ENCODE assay signal across 9 cellular contexts in genomic region chr10:119370046-119370770, GRCh38.
DNase-seq lines count a peak whose midpoint lies in the region; ATAC-seq and TF ChIP-seq lines count a peak whose summit lies in the region.
"Had no signal": no experiment of that assay in that cellular context is flagged by ENCODE, and none has a peak within 500 bp of the region (broad histone marks: within the 10 kb centered on the region; RNA-seq: fewer than 3 reads in every experiment).

No MANE protein-coding gene starts in this region.

- TF ChIP-seq POLR2A in breast epithelium (IDR thresholded peaks at IDR 0.05) (no peak), uterus (IDR thresholded peaks at IDR 0.05) (no peak)

- H3K27me3 ChIP-seq in breast epithelium = no peaks in the 10 kb centered on the region
- H3K27me3 ChIP-seq in mammary epithelial cell (ENCODE audit: insufficient read depth, low read length) = no peaks in the 10 kb centered on the region
- peaks cover 0 to 3% of the 10 kb centered on the region in 2 donors for H3K27me3 ChIP-seq in uterus

- H3K4me2 ChIP-seq in mammary epithelial cell (ENCODE audit: insufficient read depth, low read depth, low read length) = no peak overlapping the region

- H3K27me3 Mint-ChIP-seq in mesothelial cell of epicardium (ENCODE audit: low read depth) = no peaks in the 10 kb centered on the region

- no peaks in the 10 kb centered on the region for H4K20me1 ChIP-seq in mammary epithelial cell (ENCODE audit: insufficient read depth, low read length)

- DNase-seq in breast epithelium (ENCODE audit: low spot score in 2 of 2) = no peak
- no peak for DNase-seq in mammary epithelial cell
- DNase-seq in coronary artery (ENCODE audit: low spot score) = no peak
- no peak for DNase-seq in mesothelial cell of epicardium (ENCODE audit: low spot score in 2 of 2, unreplicated experiment in 2 of 2)
- peak in 1 of 2 donors; percentile 53 for DNase-seq in uterus
- no peak for DNase-seq in activated T-cell treated with anti-CD3 and anti-CD28 coated beads, Interleukin-2, amount 50 U/mL, for 1 hour
- DNase-seq in middle frontal gyrus (ENCODE audit: extremely low spot score, low spot score) = no peak
- DNase-seq: RPMI8226 had no signal

- no peak overlapping the region for H3K4me3 Mint-ChIP-seq in mesothelial cell of epicardium

- H3K36me3 Mint-ChIP-seq in mesothelial cell of epicardium = no peaks in the 10 kb centered on the region

- H3K27ac Mint-ChIP-seq in mesothelial cell of epicardium = peak overlapping the region; percentile 91

- no peaks in the 10 kb centered on the region for H3K36me3 ChIP-seq in breast epithelium
- H3K36me3 ChIP-seq in mammary epithelial cell (ENCODE audit: insufficient read depth, low read length) = no peaks in the 10 kb centered on the region
- no peaks in the 10 kb centered on the region for H3K36me3 ChIP-seq in uterus

- H3K4me3 ChIP-seq in breast epithelium = peak overlapping the region in 2 of 3 donors; percentile 42 to 62
- no peak overlapping the region for H3K4me3 ChIP-seq in mammary epithelial cell (replicated peaks in 1 of 3; ENCODE audit: insufficient read depth in 1 of 3, low read depth in 2 of 3, low read length in 3 of 3)
- H3K4me3 ChIP-seq in coronary artery = peak overlapping the region; percentile 49
- H3K4me3 ChIP-seq in uterus = no peak overlapping the region

- H3K79me2 ChIP-seq in mammary epithelial cell (ENCODE audit: insufficient read depth, low read length) = no peaks in the 10 kb centered on the region

- dilution Hi-C loops in mammary epithelial cell (cut with HindIII; ENCODE audit: low sequenced_read_pairs) = no loop called here

- 53% methylated on average over 16 of the region's 17 CpGs for WGBS in mammary epithelial cell (ENCODE audit: low coverage, missing lambda C conversion rate)

- no TSS peak for BruUV-seq in mammary epithelial cell (replicated peaks; lab: Mats Ljungman, UMichigan)

- no peak overlapping the region for H2AFZ ChIP-seq in mammary epithelial cell (ENCODE audit: low read depth, low read length)

- H3K9ac ChIP-seq in mammary epithelial cell (ENCODE audit: insufficient read depth, low read length) = no peak overlapping the region

- no peaks in the 10 kb centered on the region for H3K9me3 Mint-ChIP-seq in mesothelial cell of epicardium

- ATAC-seq in HG03139 (IDR thresholded peaks at IDR 0.05; ENCODE audit: unreplicated experiment) = no peak

- H3K9me3 ChIP-seq in breast epithelium = no peaks in the 10 kb centered on the region
- H3K9me3 ChIP-seq in mammary epithelial cell (replicated peaks; ENCODE audit: insufficient read depth, low read length) = no peaks in the 10 kb centered on the region
- H3K9me3 ChIP-seq in uterus = no peaks in the 10 kb centered on the region

- in situ Hi-C loops in mammary epithelial cell (cut with MboI; ENCODE audit: low sequenced_read_pairs in 2 of 2) = no loop called here

- peak overlapping the region; percentile 78 to 91 for H3K27ac ChIP-seq in breast epithelium
- no peak overlapping the region for H3K27ac ChIP-seq in mammary epithelial cell (ENCODE audit: insufficient read depth, low read depth, low read length)
- H3K27ac ChIP-seq in coronary artery = peak overlapping the region; percentile 56 to 78
- peak overlapping the region; percentile 57 to 68 for H3K27ac ChIP-seq in uterus

- H3K4me1 Mint-ChIP-seq in mesothelial cell of epicardium = peaks cover 41% of the 10 kb centered on the region

- TF ChIP-seq CTCF in breast epithelium (IDR thresholded peaks at IDR 0.05) (no peak), mammary epithelial cell (conservative IDR thresholded peaks at IDR 0.05 in 1 of 2, IDR thresholded peaks at IDR 0.05 in 1 of 2; ENCODE audit: extremely low read depth in 1 of 2, insufficient read depth in 1 of 2, low read depth in 1 of 2, low read length in 2 of 2) (no peak), coronary artery (IDR thresholded peaks at IDR 0.05) (no peak), mesothelial cell of epicardium (IDR thresholded peaks at IDR 0.05; ENCODE audit: unreplicated experiment) (no peak), uterus (IDR thresholded peaks at IDR 0.05) (no peak)

- intact Hi-C loops in breast epithelium (cut with DNase I; ENCODE audit: low total_unique reads) (no loop called here), mammary epithelial cell (cut with micrococcal nuclease) (no loop called here), uterus (cut with DNase I; ENCODE audit: low total_unique reads) (no loop called here)

- CTCF ChIA-PET in mammary epithelial cell (lab: Charles Lee; ENCODE audit: low non-redundant PET) = no interaction called here

- H3K4me1 ChIP-seq in breast epithelium (peaks cover 0 to 3% of the 10 kb centered on the region in 2 donors), mammary epithelial cell (ENCODE audit: insufficient read depth, low read length) (peaks cover 5% of the 10 kb centered on the region), uterus (peaks cover 5 to 18% of the 10 kb centered on the region in 2 donors)

Comparison
In these comparisons a context has a peak if more than half of its experiments do, and no peak if none do; other contexts are left out.
1. H3K4me3 ChIP-seq: peak in breast epithelium (2 of 3) and coronary artery (single experiment); none in mammary epithelial cell (0 of 3) and uterus (0 of 2).